ENCODE assay signal across 22 cellular contexts in the genomic region with DNA sequence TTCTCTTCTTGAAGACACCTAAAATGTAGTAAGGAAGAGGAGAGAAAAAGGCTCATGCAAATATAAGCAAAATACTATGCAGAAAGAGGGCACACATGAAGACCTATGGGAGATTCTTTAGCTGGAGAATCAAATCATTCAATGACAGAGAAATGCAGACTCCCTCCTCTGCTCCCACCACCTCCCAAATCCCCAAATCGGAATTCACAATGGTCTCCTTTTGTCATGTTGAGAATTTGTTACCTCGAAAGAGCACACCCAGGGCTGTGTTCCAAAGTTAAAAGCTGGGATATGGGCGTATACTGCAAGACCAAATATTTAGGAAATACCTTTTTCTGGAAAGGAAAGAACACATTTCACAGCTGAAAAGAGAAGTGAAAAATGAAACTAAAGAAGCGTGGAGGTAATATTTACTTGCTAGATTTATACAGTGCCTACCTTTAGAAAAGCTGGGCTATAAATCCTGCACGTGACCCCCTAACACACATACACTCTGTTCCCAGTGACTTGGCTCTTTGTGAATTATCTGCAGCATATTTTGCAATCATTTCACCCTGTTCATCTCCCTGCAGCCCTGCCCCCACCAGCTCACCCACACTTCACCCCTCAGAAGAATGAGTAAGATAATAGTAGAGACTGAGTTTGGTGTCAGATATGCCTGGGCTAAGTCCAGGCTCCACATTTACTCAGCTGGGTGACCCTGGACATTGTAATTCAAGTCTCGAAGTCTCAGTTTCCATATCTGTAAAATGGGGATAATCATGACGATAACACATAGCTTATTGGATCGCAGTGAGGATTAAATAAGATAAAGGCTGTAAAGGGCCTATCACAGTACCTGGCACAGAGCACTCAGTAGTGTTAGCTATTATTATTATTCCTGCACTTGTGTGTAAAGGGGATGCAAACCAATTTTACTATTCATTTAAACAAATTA. TPM values are rescaled to one million over a fixed set of nuclear protein-coding genes. Genes with fewer than 3 reads are reported as not detected.
A peak's percentile ranks its signal among the peaks of the same experiment; 100 is the strongest.
DNase-seq lines count a peak whose midpoint lies in the region; ATAC-seq and TF ChIP-seq lines count a peak whose summit lies in the region.
"Had no signal": no experiment of that assay in that cellular context is flagged by ENCODE, and none has a peak within 500 bp of the region (broad histone marks: within the 10 kb centered on the region; RNA-seq: fewer than 3 reads in every experiment).

No MANE protein-coding gene starts in this region.

- H3K4me2 ChIP-seq in mammary epithelial cell (ENCODE audit: insufficient read depth, low read depth, low read length) (no peak overlapping the region), OCI-LY7 (ENCODE audit: low read length) (0 out of 2 replicates have a peak overlapping the region, but pooled peaks have one; percentile 6), hepatocyte (peak overlapping the region; percentile 44)
- H3K4me2 ChIP-seq: A549 had no signal

- TF ChIP-seq POLR2A in testis (IDR thresholded peaks at IDR 0.05), result no peak

- H3K27ac ChIP-seq in mammary epithelial cell (ENCODE audit: insufficient read depth, low read depth, low read length) (no peak overlapping the region), OCI-LY7 (ENCODE audit: low read depth, low read length, poor library complexity, severe bottlenecking) (no peak overlapping the region), hepatocyte (peak overlapping the region; percentile 41), testis (no peak overlapping the region)
- H3K27ac ChIP-seq: A549, breast epithelium, C4-2B, Peyer's patch, upper lobe of left lung had no signal

- no peaks in the 10 kb centered on the region for H3K79me2 ChIP-seq in mammary epithelial cell (ENCODE audit: insufficient read depth, low read length)
- no peaks in the 10 kb centered on the region for H3K79me2 ChIP-seq in OCI-LY7 (ENCODE audit: insufficient read depth, low read depth, low read length)
- no peaks in the 10 kb centered on the region for H3K79me2 ChIP-seq in hepatocyte

- dilution Hi-C loops in mammary epithelial cell (cut with HindIII; ENCODE audit: low sequenced_read_pairs), result loop anchor here (10.0 to 25.0 kb wide), 2 partner anchors 105 to 712 kb away; no protein-coding TSS in a partner anchor

- peaks cover 51% of the 10 kb centered on the region for H3K27me3 Mint-ChIP-seq in MCF 10A (ENCODE audit: insufficient read depth, unreplicated experiment)

- CTCF ChIA-PET in MCF 10A (lab: Yijun Ruan, JAX), result interaction anchor here (0.6 to 1.3 kb wide), 2 partner anchors 14 to 25 kb away, joined by 3 to 7 read pairs; no protein-coding TSS in a partner anchor
- CTCF ChIA-PET in mammary epithelial cell (lab: Charles Lee; ENCODE audit: low non-redundant PET), result interaction anchor here (0.6 kb wide), 1 partner anchor 346 kb away, joined by 5 read pairs; no protein-coding TSS in a partner anchor
- CTCF ChIA-PET in OCI-LY7 (lab: Charles Lee; ENCODE audit: unreplicated experiment), result no interaction called here

- peak; percentile 6 for DNase-seq in MCF 10A (ENCODE audit: unreplicated experiment)
- DNase-seq in mammary epithelial cell, result no peak
- DNase-seq in OCI-LY7 (ENCODE audit: low spot score), result peak; percentile 10
- peak; percentile 51 for DNase-seq in hepatocyte (ENCODE audit: low spot score)
- no peak for DNase-seq in left ventricle myocardium superior
- DNase-seq in HAP-1 (ENCODE audit: low spot score in 2 of 2), result no peak
- no peak for DNase-seq in HuH-7.5 (ENCODE audit: low spot score)
- no peak for DNase-seq in testis
- DNase-seq: dermis blood vessel endothelial cell; natural killer cell; NCI-H187 treated with DMSO at 0.1 percent for 48 hours; NCI-H524; stimulated activated naive CD4-positive, alpha-beta T cell; upper lobe of left lung had no signal

- H3K4me1 Mint-ChIP-seq in MCF 10A (ENCODE audit: insufficient read depth, unreplicated experiment), result no peaks in the 10 kb centered on the region

- no peak for ATAC-seq in left ventricle myocardium superior
- ATAC-seq: A549; activated naive CD4-positive, alpha-beta T cell treated with anti-CD3 and anti-CD28 coated beads, Interleukin-2, amount 50 U/mL, for 72 hours; natural killer cell had no signal

- no peak overlapping the region for H3K4me3 Mint-ChIP-seq in MCF 10A (ENCODE audit: unreplicated experiment)
- H3K4me3 Mint-ChIP-seq: memory B cell, natural killer cell had no signal

- TF ChIP-seq CTCF in MCF 10A (IDR thresholded peaks at IDR 0.05; ENCODE audit: unreplicated experiment) (no peak), mammary epithelial cell (conservative IDR thresholded peaks at IDR 0.05 in 1 of 2, IDR thresholded peaks at IDR 0.05 in 1 of 2; ENCODE audit: extremely low read depth in 1 of 2, insufficient read depth in 1 of 2, low read depth in 1 of 2, low read length in 2 of 2) (no peak), OCI-LY7 (conservative IDR thresholded peaks at IDR 0.05; ENCODE audit: low read length) (no peak), hepatocyte (IDR thresholded peaks at IDR 0.05; ENCODE audit: poor library complexity) (no peak), testis (IDR thresholded peaks at IDR 0.05) (no peak)

- H3K9ac ChIP-seq in mammary epithelial cell (ENCODE audit: insufficient read depth, low read length), result no peak overlapping the region

- peaks cover 28% of the 10 kb centered on the region for H3K27me3 ChIP-seq in mammary epithelial cell (ENCODE audit: insufficient read depth, low read length)
- H3K27me3 ChIP-seq in hepatocyte, result peaks cover 13% of the 10 kb centered on the region
- H3K27me3 ChIP-seq in HAP-1 (ENCODE audit: low read depth), result peaks cover 39% of the 10 kb centered on the region
- H3K27me3 ChIP-seq in testis, result no peaks in the 10 kb centered on the region
- H3K27me3 ChIP-seq: Peyer's patch had no signal

- no TSS peak for BruUV-seq in MCF 10A (replicated peaks; lab: Mats Ljungman, UMichigan)
- no TSS peak for BruUV-seq in mammary epithelial cell (replicated peaks; lab: Mats Ljungman, UMichigan)
- BruUV-seq in OCI-LY7 (replicated peaks; lab: Mats Ljungman, UMichigan), result no TSS peak

- H3K4me1 ChIP-seq in mammary epithelial cell (ENCODE audit: insufficient read depth, low read length) (no peaks in the 10 kb centered on the region), OCI-LY7 (ENCODE audit: insufficient read depth, low read length, poor library complexity, severe bottlenecking) (no peaks in the 10 kb centered on the region), hepatocyte (ENCODE audit: insufficient read depth) (peaks cover 3% of the 10 kb centered on the region), HAP-1 (no peaks in the 10 kb centered on the region; the same call in 1 of the 2 replicates), testis (no peaks in the 10 kb centered on the region)
- H3K4me1 ChIP-seq: A549, breast epithelium had no signal

- in situ Hi-C loops in mammary epithelial cell (cut with MboI; ENCODE audit: low sequenced_read_pairs in 2 of 2) (loop anchor here (10.0 kb wide), 2 partner anchors 335 to 535 kb away; no protein-coding TSS in a partner anchor), HAP-1 (cut with MboI; ENCODE audit: low sequenced_read_pairs) (loop anchor here (10.0 kb wide), 2 partner anchors 235 to 535 kb away; no protein-coding TSS in a partner anchor)

- H3K36me3 Mint-ChIP-seq in MCF 10A (ENCODE audit: insufficient read depth, unreplicated experiment), result no peaks in the 10 kb centered on the region
- H3K36me3 Mint-ChIP-seq: memory B cell, natural killer cell had no signal

- intact Hi-C loops in MCF 10A (cut with micrococcal nuclease) (no loop called here), mammary epithelial cell (cut with micrococcal nuclease) (loop anchor here (10.0 kb wide), 1 partner anchor 335 kb away; no protein-coding TSS in a partner anchor), OCI-LY7 (cut with micrococcal nuclease; ENCODE audit: unreplicated experiment) (no loop called here), left ventricle myocardium superior (cut with micrococcal nuclease) (loop anchor here (10.0 kb wide), 1 partner anchor 235 kb away; no protein-coding TSS in a partner anchor), testis (cut with DNase I; ENCODE audit: low total_unique reads) (loop anchor here (10.0 kb wide), 2 partner anchors 235 to 535 kb away; no protein-coding TSS in a partner anchor)

- H4K20me1 ChIP-seq in mammary epithelial cell (ENCODE audit: insufficient read depth, low read length) (no peaks in the 10 kb centered on the region), OCI-LY7 (ENCODE audit: insufficient read depth, low read length) (no peaks in the 10 kb centered on the region), hepatocyte (ENCODE audit: insufficient read depth, poor library complexity, severe bottlenecking) (no peaks in the 10 kb centered on the region)

- H2AFZ ChIP-seq in mammary epithelial cell (ENCODE audit: low read depth, low read length), result no peak overlapping the region
- no peak overlapping the region for H2AFZ ChIP-seq in OCI-LY7 (ENCODE audit: low read length)
- H2AFZ ChIP-seq in hepatocyte, result no peak overlapping the region

- H3K9me3 ChIP-seq in mammary epithelial cell (replicated peaks; ENCODE audit: insufficient read depth, low read length), result no peaks in the 10 kb centered on the region
- H3K9me3 ChIP-seq in OCI-LY7 (ENCODE audit: low read length), result no peaks in the 10 kb centered on the region
- H3K9me3 ChIP-seq in hepatocyte (ENCODE audit: low read depth), result no peaks in the 10 kb centered on the region
- no peaks in the 10 kb centered on the region for H3K9me3 ChIP-seq in HAP-1
- H3K9me3 ChIP-seq in testis, result no peaks in the 10 kb centered on the region
- H3K9me3 ChIP-seq: A549, breast epithelium, Peyer's patch, upper lobe of left lung had no signal

- H3K9me2 ChIP-seq in OCI-LY7 (ENCODE audit: insufficient read depth, low read length) (no peaks in the 10 kb centered on the region), hepatocyte (replicated peaks; ENCODE audit: insufficient read depth) (no peaks in the 10 kb centered on the region)

- H3K4me3 ChIP-seq in mammary epithelial cell (replicated peaks in 1 of 3; ENCODE audit: insufficient read depth in 1 of 3, low read depth in 2 of 3, low read length in 3 of 3), result no peak overlapping the region
- no peak overlapping the region for H3K4me3 ChIP-seq in OCI-LY7 (ENCODE audit: low read depth, low read length, poor library complexity, severe bottlenecking)
- H3K4me3 ChIP-seq in hepatocyte, result no peak overlapping the region
- no peak overlapping the region for H3K4me3 ChIP-seq in HAP-1
- H3K4me3 ChIP-seq in testis, result no peak overlapping the region
- H3K4me3 ChIP-seq: A549, breast epithelium, Peyer's patch, upper lobe of left lung had no signal

- POLR2A ChIA-PET in MCF 10A (lab: Yijun Ruan, JAX), result interaction anchor here (0.6 to 1.2 kb wide), 4 partner anchors 12 to 254 kb away, joined by 3 to 4 read pairs (median 3); no protein-coding TSS in a partner anchor
- POLR2A ChIA-PET in OCI-LY7 (lab: Charles Lee), result no interaction called here

- H3K9me3 Mint-ChIP-seq in MCF 10A (ENCODE audit: unreplicated experiment), result no peaks in the 10 kb centered on the region
- H3K9me3 Mint-ChIP-seq: activated naive CD4-positive, alpha-beta T cell treated with anti-CD3 and anti-CD28 coated beads, Interleukin-2, amount 50 U/mL, for 72 hours; memory B cell; natural killer cell had no signal

- no peak overlapping the region for H3K27ac Mint-ChIP-seq in MCF 10A (ENCODE audit: low read depth, unreplicated experiment)
- H3K27ac Mint-ChIP-seq: activated naive CD4-positive, alpha-beta T cell treated with anti-CD3 and anti-CD28 coated beads, Interleukin-2, amount 50 U/mL, for 72 hours; memory B cell; natural killer cell had no signal

- 75% methylated on average over 8 of the region's 8 CpGs for WGBS in mammary epithelial cell (ENCODE audit: low coverage, missing lambda C conversion rate)
- WGBS in hepatocyte (ENCODE audit: low lambda C conversion rate, missing lambda C conversion rate), result 75% methylated on average over 8 of the region's 8 CpGs
- 70 to 73% methylated on average over 8 of the region's 8 CpGs for WGBS in testis, 2 donors

- no peaks in the 10 kb centered on the region for H3K36me3 ChIP-seq in mammary epithelial cell (ENCODE audit: insufficient read depth, low read length)
- H3K36me3 ChIP-seq in OCI-LY7 (ENCODE audit: insufficient read depth, low read length), result no peaks in the 10 kb centered on the region
- no peaks in the 10 kb centered on the region for H3K36me3 ChIP-seq in hepatocyte (replicated peaks; ENCODE audit: insufficient read depth, low read depth)
- H3K36me3 ChIP-seq in HAP-1 (replicated peaks), result no peaks in the 10 kb centered on the region
- no peaks in the 10 kb centered on the region for H3K36me3 ChIP-seq in testis (ENCODE audit: low read depth, missing control alignments)
- H3K36me3 ChIP-seq: breast epithelium, Peyer's patch, upper lobe of left lung had no signal

RNA-seq across cellular contexts. Expression of a gene that starts 2.9 kb away (rescaled TPM):
- total RNA-seq in MCF 10A (2022), result not detected in 2 replicates
- 10 to 100 TPM in 1 of 2 donors, 1 to 10 TPM in 1; 1.2 to 11.0 TPM for total RNA-seq in mammary epithelial cell
- polyA plus RNA-seq in mammary epithelial cell, result not detected
- polyA minus RNA-seq in mammary epithelial cell, result not detected
- 0.21 and 0.69 TPM in 2 replicates for total RNA-seq in OCI-LY7 (2014; rRNA removed; shearing (Covaris generic))
- total RNA-seq in OCI-LY7 (2022), result 1.3 and 1.4 TPM in 2 replicates
- 3.8 and 4.0 TPM in 2 replicates for total RNA-seq in hepatocyte
- polyA plus RNA-seq in hepatocyte, result 3.2 and 7.9 TPM in 2 replicates
- 201 TPM for total RNA-seq in left ventricle myocardium superior
- 10 to 100 TPM; 20.3 to 36.8 TPM for total RNA-seq in testis
- polyA plus RNA-seq in testis (ENCODE audit: insufficient read depth, low read depth, low replicate concordance), result 32.0 TPM
- total RNA-seq: epithelial cell of proximal tubule, HT1080 had no signal
- polyA plus RNA-seq: A549 had no signal

RNA-seq across cellular contexts. Expression of a gene that starts 45.6 kb away (rescaled TPM):
- total RNA-seq in MCF 10A (2022) (5.5 and 6.0 TPM in 2 replicates), mammary epithelial cell (10 to 100 TPM in 1 of 2 donors, 1 to 10 TPM in 1; 8.2 to 11.5 TPM), OCI-LY7 (2022) (14.2 and 16.9 TPM in 2 replicates), hepatocyte (13.4 and 22.8 TPM in 2 replicates), left ventricle myocardium superior (1.7 TPM), testis (10 to 100 TPM; 36.6 to 40.0 TPM)
- polyA plus RNA-seq in mammary epithelial cell (11.5 TPM), hepatocyte (16.7 and 20.9 TPM in 2 replicates), testis (ENCODE audit: insufficient read depth, low read depth, low replicate concordance) (56.1 TPM)
- polyA minus RNA-seq in mammary epithelial cell, result 3.9 TPM
- total RNA-seq in OCI-LY7 (2014; rRNA removed; shearing (Covaris generic)), result 10.3 and 15.5 TPM in 2 replicates

Comparison
In these comparisons a context has a peak if more than half of its experiments do, and no peak if none do; other contexts are left out.
1. DNase-seq: peak in MCF 10A (single experiment), OCI-LY7 (single experiment) and hepatocyte (single experiment); none in mammary epithelial cell (single experiment), left ventricle myocardium superior (single experiment), HAP-1 (0 of 2), HuH-7.5 (single experiment) and testis (single experiment).
2. intact Hi-C loops: an anchor here in mammary epithelial cell (10.0 kb wide), left ventricle myocardium superior (10.0 kb wide) and testis (10.0 kb wide); none called in MCF 10A and OCI-LY7.